Comparison of ENCODE assay signal across 21 cellular contexts in the genomic region with DNA sequence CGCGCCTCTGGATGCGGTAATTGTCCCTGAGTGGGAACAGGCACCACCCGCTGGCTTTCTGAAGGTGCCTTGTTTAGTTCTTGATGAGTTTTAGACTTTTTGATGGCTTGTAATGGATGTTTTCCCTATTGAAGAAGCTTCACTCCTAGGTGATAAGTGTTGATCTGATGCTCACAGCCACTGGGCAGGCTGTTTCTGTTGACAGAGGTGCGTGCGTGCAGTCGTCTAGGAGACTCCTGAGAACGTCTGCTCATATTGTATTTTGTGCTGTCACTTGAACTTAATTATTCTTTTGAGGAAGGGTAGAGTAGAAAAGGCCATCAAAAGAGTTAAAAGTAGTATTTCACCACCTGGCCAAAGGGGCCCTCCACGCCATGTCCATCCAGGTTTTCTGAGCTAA.
"Had no signal": no experiment of that assay in that cellular context is flagged by ENCODE, and none has a peak within 500 bp of the region (broad histone marks: within the 10 kb centered on the region; RNA-seq: fewer than 3 reads in every experiment).

No MANE protein-coding gene starts in this region.

- H3K27ac Mint-ChIP-seq: memory B cell, mesothelial cell of epicardium, natural killer cell, neural progenitor cell had no signal

- H3K4me3 ChIP-seq: coronary artery, esophagus squamous epithelium, left ventricle myocardium inferior, lower lobe of right lung, neural progenitor cell, suprapubic skin, thyroid gland, upper lobe of left lung, uterus had no signal

- H3K4me1 ChIP-seq: esophagus squamous epithelium, foreskin keratinocyte, lower lobe of right lung, neural progenitor cell, suprapubic skin, upper lobe of left lung had no signal

- H3K4me2 ChIP-seq: neural progenitor cell had no signal

- DNase-seq: effector memory CD4-positive, alpha-beta T cell; esophagus squamous epithelium; foreskin keratinocyte; immature natural killer cell; left cardiac atrium; left ventricle myocardium inferior; lower lobe of right lung; natural killer cell; occipital lobe; right cardiac atrium; small intestine; stimulated activated CD4-positive, alpha-beta T cell treated with anti-CD3 and anti-CD28 coated beads, Interleukin-12 subunit alpha, Interleukin-12 subunit beta, amount 100 ng/mL, for 4 hours; stimulated activated naive CD8-positive, alpha-beta T cell treated with anti-CD3 and anti-CD28 coated beads, Interleukin-15, Interleukin-2, amounts not matched to agents 100 U/mL and 50 U/mL, for 24 hours; thyroid gland; uterus had no signal

- H3K27ac ChIP-seq: coronary artery, esophagus squamous epithelium, foreskin keratinocyte, left ventricle myocardium inferior, lower lobe of right lung, neural progenitor cell, suprapubic skin, thyroid gland, upper lobe of left lung had no signal

- H3K27me3 Mint-ChIP-seq: memory B cell had no signal

- H3K9me3 Mint-ChIP-seq: immature natural killer cell, memory B cell, mesothelial cell of epicardium, natural killer cell, neural progenitor cell had no signal

- H3K27me3 ChIP-seq: esophagus squamous epithelium, foreskin keratinocyte, neural progenitor cell, suprapubic skin, thyroid gland, upper lobe of left lung, uterus had no signal

- H3K4me1 Mint-ChIP-seq: immature natural killer cell, mesothelial cell of epicardium, natural killer cell, neural progenitor cell had no signal

- H3K36me3 ChIP-seq: uterus had no signal

- H3K9ac ChIP-seq: neural progenitor cell had no signal

- H3K4me3 Mint-ChIP-seq: immature natural killer cell, memory B cell, mesothelial cell of epicardium, natural killer cell, neural progenitor cell had no signal

- H2AFZ ChIP-seq: neural progenitor cell had no signal

- H3K9me3 ChIP-seq: esophagus squamous epithelium, left ventricle myocardium inferior, lower lobe of right lung, suprapubic skin, thyroid gland, upper lobe of left lung, uterus had no signal

- ATAC-seq: foreskin keratinocyte; left cardiac atrium; natural killer cell; stimulated activated naive CD8-positive, alpha-beta T cell treated with anti-CD3 and anti-CD28 coated beads, Interleukin-15, Interleukin-2, amounts not matched to agents 100 U/mL and 50 U/mL, for 24 hours had no signal
